ENCODE assay signal across 11 cellular contexts in genomic region chr6:119459207-119459974, GRCh38.
DNase-seq lines count a peak whose midpoint lies in the region; ATAC-seq, FAIRE-seq and TF ChIP-seq lines count a peak whose summit lies in the region.
"Had no signal": no experiment of that assay in that cellular context is flagged by ENCODE, and none has a peak within 500 bp of the region (broad histone marks: within the 10 kb centered on the region; RNA-seq: fewer than 3 reads in every experiment).

No MANE protein-coding gene starts in this region.

- no peaks in the 10 kb centered on the region for H3K36me3 Mint-ChIP-seq in T-helper 17 cell (ENCODE audit: low read depth)

- H3K4me1 Mint-ChIP-seq in T-helper 17 cell, result peaks cover 5% of the 10 kb centered on the region

- DNase-seq in GM12892 (ENCODE audit: insufficient read length) (no peak), MV-4-11 (lab: John Stamatoyannopoulos, UW) (peak; percentile 59), WERI-Rb-1 (no peak), DMS114 treated with DMSO at 0.1 percent for 48 hours (lab: John Stamatoyannopoulos, UW; ENCODE audit: unreplicated experiment) (no peak), T-helper 17 cell (no peak), SW 1271 (lab: John Stamatoyannopoulos, UW) (no peak)
- DNase-seq: activated CD4-positive, alpha-beta T cell treated with anti-CD3 and anti-CD28 coated beads, Interleukin-2, amount 10 ng/mL, durations not matched to agents 24 days and 14 days; immature natural killer cell; stimulated activated CD4-positive, alpha-beta T cell treated with anti-CD3 and anti-CD28 coated beads, Interleukin-1b, Interleukin-23, amount 100 ng/mL, for 48 hours had no signal

- no peak overlapping the region for H3K4me3 Mint-ChIP-seq in T-helper 17 cell
- H3K4me3 Mint-ChIP-seq: activated CD4-positive, alpha-beta T cell treated with anti-CD3 and anti-CD28 coated beads, Interleukin-2, amount 10 ng/mL, durations not matched to agents 24 days and 14 days; immature natural killer cell had no signal

- TF ChIP-seq POLR2A in GM12892 (IDR thresholded peaks at IDR 0.05; ENCODE audit: low read depth, low read length), result no peak

- H3K27me3 Mint-ChIP-seq in T-helper 17 cell, result no peaks in the 10 kb centered on the region
- H3K27me3 Mint-ChIP-seq: activated CD4-positive, alpha-beta T cell treated with anti-CD3 and anti-CD28 coated beads, Interleukin-2, amount 10 ng/mL, durations not matched to agents 24 days and 14 days had no signal

- no peak overlapping the region for H3K27ac ChIP-seq in WERI-Rb-1

- no peak overlapping the region for H3K4me3 ChIP-seq in WERI-Rb-1 (ENCODE audit: low read depth, low read length)

- no peaks in the 10 kb centered on the region for H3K36me3 ChIP-seq in WERI-Rb-1

- ATAC-seq in GM19467 (IDR thresholded peaks at IDR 0.05; ENCODE audit: unreplicated experiment), result peak; percentile 67
- peak; percentile 76 for ATAC-seq in HG02973 (IDR thresholded peaks at IDR 0.05; ENCODE audit: unreplicated experiment)
- no peak for ATAC-seq in T-helper 17 cell

- peaks cover 3% of the 10 kb centered on the region for H3K9me3 ChIP-seq in WERI-Rb-1 (ENCODE audit: severe bottlenecking)
- no peaks in the 10 kb centered on the region for H3K9me3 ChIP-seq in T-helper 17 cell (ENCODE audit: control insufficient read depth, low read length, poor library complexity, severe bottlenecking)

- H3K27ac Mint-ChIP-seq in T-helper 17 cell, result no peak overlapping the region
- H3K27ac Mint-ChIP-seq: activated CD4-positive, alpha-beta T cell treated with anti-CD3 and anti-CD28 coated beads, Interleukin-2, amount 10 ng/mL, durations not matched to agents 24 days and 14 days; immature natural killer cell had no signal

- H3K27me3 ChIP-seq in WERI-Rb-1 (ENCODE audit: insufficient read depth, low read depth, severe bottlenecking), result no peaks in the 10 kb centered on the region

- peak; percentile 91 for FAIRE-seq in GM12892 (lab: Jason Lieb, UNC)

- TF ChIP-seq CTCF in WERI-Rb-1 (IDR thresholded peaks at IDR 0.05; ENCODE audit: low read depth, low read length), result no peak
